Comparison of ENCODE assay signal across 31 cellular contexts in genomic region chr17:55518549-55518948, GRCh38. TPM values are rescaled to one million over a fixed set of nuclear protein-coding genes. Genes with fewer than 3 reads are reported as not detected.
"Had no signal": no experiment of that assay in that cellular context is flagged by ENCODE, and none has a peak within 500 bp of the region (broad histone marks: within the 10 kb centered on the region; RNA-seq: fewer than 3 reads in every experiment).

No MANE protein-coding gene starts in this region.

- H3K27ac ChIP-seq: SK-N-MC, WERI-Rb-1 had no signal

- H3K9me3 Mint-ChIP-seq: activated CD4-positive, alpha-beta memory T cell treated with anti-CD3 and anti-CD28 coated beads, Interleukin-2, amount 10 ng/mL, durations not matched to agents 7 days and 5 days; activated naive CD4-positive, alpha-beta T cell treated with anti-CD3 and anti-CD28 coated beads, Interleukin-2, amount 10 ng/mL, durations not matched to agents 7 days and 5 days; activated naive CD8-positive, alpha-beta T cell treated with anti-CD3 and anti-CD28 coated beads for 36 hours; activated T-helper 2 cell treated with anti-CD3 and anti-CD28 coated beads, Interferon-gamma antibody, Interleukin-2, Interleukin-4, amounts not matched to agents 10 μg/mL and 5 μg/mL and 100 μg/mL, durations not matched to agents 14 hours and 24 hours and 36 hours had no signal

- H3K4me3 Mint-ChIP-seq: activated CD4-positive, alpha-beta memory T cell treated with anti-CD3 and anti-CD28 coated beads, Interleukin-2, amount 10 ng/mL, durations not matched to agents 7 days and 5 days; activated CD4-positive, alpha-beta T cell treated with anti-CD3 and anti-CD28 coated beads for 36 hours; activated naive CD4-positive, alpha-beta T cell treated with anti-CD3 and anti-CD28 coated beads, Interleukin-2, amount 10 ng/mL, durations not matched to agents 7 days and 5 days; activated naive CD8-positive, alpha-beta T cell treated with anti-CD3 and anti-CD28 coated beads for 36 hours had no signal

- H3K4me1 Mint-ChIP-seq: activated CD4-positive, alpha-beta T cell treated with anti-CD3 and anti-CD28 coated beads for 36 hours; activated naive CD8-positive, alpha-beta T cell treated with anti-CD3 and anti-CD28 coated beads for 36 hours had no signal

- H3K27ac Mint-ChIP-seq: activated CD4-positive, alpha-beta memory T cell treated with anti-CD3 and anti-CD28 coated beads, Interleukin-2, amount 10 ng/mL, durations not matched to agents 7 days and 5 days; activated CD4-positive, alpha-beta T cell treated with anti-CD3 and anti-CD28 coated beads for 36 hours; activated naive CD4-positive, alpha-beta T cell treated with anti-CD3 and anti-CD28 coated beads, Interleukin-2, amount 10 ng/mL, durations not matched to agents 7 days and 5 days; activated naive CD8-positive, alpha-beta T cell treated with anti-CD3 and anti-CD28 coated beads for 36 hours; activated T-helper 2 cell treated with anti-CD3 and anti-CD28 coated beads, Interferon-gamma antibody, Interleukin-2, Interleukin-4, amounts not matched to agents 10 μg/mL and 5 μg/mL and 100 μg/mL, durations not matched to agents 14 hours and 24 hours and 36 hours had no signal

- H3K36me3 Mint-ChIP-seq: activated naive CD4-positive, alpha-beta T cell treated with anti-CD3 and anti-CD28 coated beads, Interleukin-2, amount 10 ng/mL, durations not matched to agents 7 days and 5 days; activated naive CD8-positive, alpha-beta T cell treated with anti-CD3 and anti-CD28 coated beads for 36 hours had no signal

- DNase-seq: activated CD4-positive, alpha-beta memory T cell treated with anti-CD3 and anti-CD28 coated beads, Interleukin-2, amount 10 ng/mL, durations not matched to agents 7 days and 5 days; activated CD4-positive, alpha-beta T cell treated with anti-CD3 and anti-CD28 coated beads for 36 hours; activated CD4-positive, alpha-beta T cell treated with anti-CD3 and anti-CD28 coated beads, Interleukin-2, amount 50 U/mL, for 1 hour; activated gamma-delta T cell treated with Interleukin-2 at 50 U/mL for 16 hours; activated naive CD4-positive, alpha-beta T cell treated with anti-CD3 and anti-CD28 coated beads, Interleukin-2, amount 10 ng/mL, durations not matched to agents 7 days and 5 days; activated naive CD8-positive, alpha-beta T cell treated with anti-CD3 and anti-CD28 coated beads for 36 hours; activated T-cell treated with anti-CD3 and anti-CD28 coated beads for 4 hours; activated T-cell treated with anti-CD3 and anti-CD28 coated beads, Interleukin-2, amount 50 U/mL, for 48 hours; anterior cingulate cortex; cerebellar nuclear complex; NCI-H1105; NCI-H1436; NCI-H1694 treated with DMSO at 0.1 percent for 48 hours; NCI-H2029 treated with DMSO at 0.1 percent for 48 hours; NCI-H510A treated with DMSO at 0.1 percent for 48 hours; NCI-H69; NK-92 treated with Interleukin-12 subunit alpha and Interleukin-12 subunit beta, amount 100 ng/mL, for 24 hours; RPMI8226; T-helper 1 cell; WERI-Rb-1 had no signal

- H3K36me3 ChIP-seq: WERI-Rb-1 had no signal

- ATAC-seq: activated CD4-positive, alpha-beta T cell treated with anti-CD3 and anti-CD28 coated beads for 36 hours; Panc1; Right ventricle myocardium inferior had no signal

- H3K4me3 ChIP-seq: SK-N-MC had no signal

RNA-seq across cellular contexts. Expression of gene SMIM36, which starts 7.3 kb away (rescaled TPM):
- total RNA-seq: activated CD4-positive, alpha-beta memory T cell treated with anti-CD3 and anti-CD28 coated beads, Interleukin-2, amount 10 ng/mL, durations not matched to agents 7 days and 5 days; activated CD4-positive, alpha-beta T cell treated with anti-CD3 and anti-CD28 coated beads for 36 hours; activated CD8-positive, alpha-beta memory T cell treated with anti-CD3 and anti-CD28 coated beads for 36 hours; activated naive CD8-positive, alpha-beta T cell treated with anti-CD3 and anti-CD28 coated beads for 36 hours; activated T-helper 2 cell treated with anti-CD3 and anti-CD28 coated beads, Interferon-gamma antibody, Interleukin-2, Interleukin-4, amounts not matched to agents 10 μg/mL and 5 μg/mL and 100 μg/mL, durations not matched to agents 14 hours and 24 hours and 36 hours; cardiac septum; LHCN-M2; M059J; OCI-LY7; Right ventricle myocardium inferior; T-helper 2 cell treated with Interferon-gamma antibody and Interleukin-4, amounts not matched to agents 100 ng/mL and 5 ng/mL, for 36 hours had no signal
- polyA plus RNA-seq: adipose tissue had no signal
